Comparison of ENCODE assay signal across 8 cellular contexts in genomic region chr4:65834707-65835106, GRCh38.
"Had no signal": no experiment of that assay in that cellular context is flagged by ENCODE, and none has a peak within 500 bp of the region (broad histone marks: within the 10 kb centered on the region; RNA-seq: fewer than 3 reads in every experiment).

No MANE protein-coding gene starts in this region.

- H2AFZ ChIP-seq: GM23248 had no signal

- FAIRE-seq: H54, HTR-8/SVneo had no signal

- H3K9ac ChIP-seq: GM23248, KMS-11 had no signal

- H3K27ac ChIP-seq: GM23248, KMS-11 had no signal

- H3K4me3 ChIP-seq: GM23248 had no signal

- H3K4me2 ChIP-seq: KMS-11 had no signal

- DNase-seq: GM23248, GOT3, H9, HCEC 1CT, KBM-7 had no signal
